ENCODE assay signal across 9 cellular contexts in the genomic region with DNA sequence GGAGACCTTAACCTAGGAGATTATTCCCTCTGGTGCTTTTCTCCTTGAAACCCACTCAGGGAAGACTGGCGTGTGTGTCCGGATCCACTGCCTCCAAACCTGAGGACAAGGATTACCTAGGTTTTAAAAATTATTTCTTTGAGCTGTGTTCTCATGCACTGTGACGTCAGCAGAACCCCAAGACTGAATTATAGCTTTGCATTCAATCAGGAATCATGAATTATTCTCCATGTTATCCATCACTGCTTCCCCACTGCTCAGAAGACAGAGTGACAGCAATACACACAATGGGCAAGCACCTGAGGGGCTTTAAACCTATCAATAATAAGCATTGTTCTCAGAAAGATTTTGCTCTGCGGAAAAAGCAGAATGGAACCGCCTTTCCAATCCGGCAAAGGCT.
"Had no signal": no experiment of that assay in that cellular context is flagged by ENCODE, and none has a peak within 500 bp of the region (broad histone marks: within the 10 kb centered on the region; RNA-seq: fewer than 3 reads in every experiment).

No MANE protein-coding gene starts in this region.

- H3K36me3 ChIP-seq: HAP-1 had no signal

- H3K27ac ChIP-seq: HL-60 had no signal

- DNase-seq: GOT3, H7, HFFc6, IMR-90, KG1 had no signal

- ATAC-seq: HCT116, K562 had no signal

- H3K4me3 ChIP-seq: HAP-1, K562 had no signal

- FAIRE-seq: K562 had no signal

- H3K9me3 ChIP-seq: HAP-1 had no signal
